ENCODE assay signal across 21 cellular contexts in the genomic region with DNA sequence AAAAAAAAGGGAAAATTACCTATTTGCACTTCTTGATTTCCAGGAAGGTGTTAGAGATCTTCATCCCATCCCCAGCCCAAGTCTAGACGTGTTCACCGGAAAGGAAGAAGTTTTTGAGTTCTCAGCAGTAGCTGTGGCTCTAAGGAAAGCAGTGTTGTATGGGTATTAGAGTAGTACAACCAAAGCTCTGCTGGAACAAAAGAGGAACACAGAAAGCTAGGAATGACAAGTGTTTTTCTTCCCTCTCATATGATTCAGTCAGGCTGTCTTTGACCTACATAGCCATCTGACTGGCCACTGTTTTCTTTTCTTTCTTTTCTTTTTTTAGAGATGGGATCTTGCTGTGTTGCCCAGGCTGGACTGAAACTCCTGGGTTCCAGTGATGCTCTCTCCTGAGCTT.
DNase-seq lines count a peak whose midpoint lies in the region; ATAC-seq and TF ChIP-seq lines count a peak whose summit lies in the region.
"Had no signal": no experiment of that assay in that cellular context is flagged by ENCODE, and none has a peak within 500 bp of the region (broad histone marks: within the 10 kb centered on the region; RNA-seq: fewer than 3 reads in every experiment).

No MANE protein-coding gene starts in this region.

- H3K4me3 Mint-ChIP-seq in natural killer cell treated with Interleukin-12 subunit alpha and Interleukin-12 subunit beta and Interleukin-15 and Interleukin-18, amount 100 ng/mL, for 72 hours: no peak overlapping the region
- H3K4me3 Mint-ChIP-seq in natural killer cell: no peak overlapping the region
- H3K4me3 Mint-ChIP-seq: CD4-positive, alpha-beta T cell had no signal

- H3K4me1 Mint-ChIP-seq in natural killer cell treated with Interleukin-12 subunit alpha and Interleukin-12 subunit beta and Interleukin-15 and Interleukin-18, amount 100 ng/mL, for 72 hours (ENCODE audit: low read depth in 2 of 2): peaks cover 29 to 38% of the 10 kb centered on the region in 2 donors
- peaks cover 15% of the 10 kb centered on the region in 2 donors for H3K4me1 Mint-ChIP-seq in natural killer cell

- H3K4me1 ChIP-seq in lung (ENCODE audit: control insufficient read depth in 2 of 2, insufficient read depth in 2 of 2, low read length in 2 of 2) (no peaks in the 10 kb centered on the region), left ventricle myocardium inferior (no peaks in the 10 kb centered on the region)
- H3K4me1 ChIP-seq: Peyer's patch had no signal

- no peak overlapping the region for H3K4me3 ChIP-seq in lung
- no peak overlapping the region for H3K4me3 ChIP-seq in left ventricle myocardium inferior
- H3K4me3 ChIP-seq: pancreas, Peyer's patch, SJSA1, upper lobe of left lung had no signal

- TF ChIP-seq CTCF in natural killer cell (IDR thresholded peaks at IDR 0.05) (no peak), VCaP (conservative IDR thresholded peaks at IDR 0.05) (no peak), lung (IDR thresholded peaks at IDR 0.05; ENCODE audit: control extremely low read depth, extremely low read depth) (no peak), left ventricle myocardium inferior (IDR thresholded peaks at IDR 0.05; ENCODE audit: borderline replicate concordance) (no peak)

- WGBS in lung, 2 donors: 67 to 84% methylated on average over 2 of the region's 2 CpGs

- peaks cover 5% of the 10 kb centered on the region for H3K36me3 Mint-ChIP-seq in natural killer cell treated with Interleukin-12 subunit alpha and Interleukin-12 subunit beta and Interleukin-15 and Interleukin-18, amount 100 ng/mL, for 72 hours
- no peaks in the 10 kb centered on the region for H3K36me3 Mint-ChIP-seq in natural killer cell
- H3K36me3 Mint-ChIP-seq: naive B cell had no signal

- no peak for ATAC-seq in natural killer cell treated with Interleukin-12 subunit alpha and Interleukin-12 subunit beta and Interleukin-15 and Interleukin-18, amount 100 ng/mL, for 72 hours
- ATAC-seq in natural killer cell (no peak), lung (ENCODE audit: insufficient read depth, low FRiP score) (peak; percentile 11), GM19324 (IDR thresholded peaks at IDR 0.05; ENCODE audit: low FRiP score, unreplicated experiment) (no peak)
- ATAC-seq: right cardiac atrium had no signal

- no peak for DNase-seq in natural killer cell treated with Interleukin-12 subunit alpha and Interleukin-12 subunit beta and Interleukin-15 and Interleukin-18, amount 100 ng/mL, for 72 hours (ENCODE audit: low spot score)
- DNase-seq in natural killer cell (no peak), lung (ENCODE audit: low spot score) (no peak), NCI-H1105 (lab: John Stamatoyannopoulos, UW) (no peak), left ventricle myocardium inferior (no peak)
- no peak for DNase-seq in stimulated activated CD4-positive, alpha-beta T cell treated with anti-CD3 and anti-CD28 coated beads, Interleukin-12 subunit alpha, Interleukin-12 subunit beta, amount 100 ng/mL, for 4 hours
- DNase-seq: activated CD8-positive, alpha-beta memory T cell treated with anti-CD3 and anti-CD28 coated beads, Interleukin-2, amount 50 U/mL, for 48 hours; CD4-positive, alpha-beta T cell; cortex of kidney; kidney glomerular epithelial cell; naive B cell; NCI-H1417 treated with DMSO at 0.1 percent for 48 hours; NCI-H510A; NK-92 treated with Interleukin-12 subunit alpha and Interleukin-12 subunit beta, amount 100 ng/mL, for 24 hours; pancreas; Peyer's patch; right cardiac atrium; upper lobe of left lung had no signal

- no peaks in the 10 kb centered on the region for H3K27me3 Mint-ChIP-seq in natural killer cell treated with Interleukin-12 subunit alpha and Interleukin-12 subunit beta and Interleukin-15 and Interleukin-18, amount 100 ng/mL, for 72 hours
- no peaks in the 10 kb centered on the region for H3K27me3 Mint-ChIP-seq in natural killer cell (ENCODE audit: low read depth in 2 of 2)
- H3K27me3 Mint-ChIP-seq: CD4-positive, alpha-beta T cell; naive B cell had no signal

- H3K9me3 ChIP-seq in lung (ENCODE audit: control insufficient read depth in 2 of 2, insufficient read depth in 1 of 2, low read length in 1 of 2) (no peaks in the 10 kb centered on the region), left ventricle myocardium inferior (replicated peaks) (no peaks in the 10 kb centered on the region)
- H3K9me3 ChIP-seq: pancreas, Peyer's patch, SJSA1, upper lobe of left lung had no signal

- peak overlapping the region; percentile 66; the same call in 1 of the 2 replicates for H3K27ac ChIP-seq in VCaP
- H3K27ac ChIP-seq in lung (ENCODE audit: low read depth in 1 of 2, low read length in 1 of 2): no peak overlapping the region
- H3K27ac ChIP-seq in left ventricle myocardium inferior (replicated peaks): no peak overlapping the region
- H3K27ac ChIP-seq: pancreas, Peyer's patch, SJSA1, upper lobe of left lung had no signal

- H3K27ac Mint-ChIP-seq in natural killer cell treated with Interleukin-12 subunit alpha and Interleukin-12 subunit beta and Interleukin-15 and Interleukin-18, amount 100 ng/mL, for 72 hours: peak overlapping the region; percentile 20 to 73
- H3K27ac Mint-ChIP-seq in natural killer cell: no peak overlapping the region

- intact Hi-C loops in natural killer cell (cut with micrococcal nuclease): no loop called here
- intact Hi-C loops in left ventricle myocardium inferior (cut with micrococcal nuclease): no loop called here

- no peaks in the 10 kb centered on the region for H3K9me3 Mint-ChIP-seq in natural killer cell treated with Interleukin-12 subunit alpha and Interleukin-12 subunit beta and Interleukin-15 and Interleukin-18, amount 100 ng/mL, for 72 hours
- no peaks in the 10 kb centered on the region for H3K9me3 Mint-ChIP-seq in natural killer cell
- H3K9me3 Mint-ChIP-seq: CD4-positive, alpha-beta T cell had no signal

- H3K27me3 ChIP-seq in lung (ENCODE audit: control insufficient read depth, insufficient read depth): no peaks in the 10 kb centered on the region
- no peaks in the 10 kb centered on the region for H3K27me3 ChIP-seq in left ventricle myocardium inferior (ENCODE audit: low read depth)
- H3K27me3 ChIP-seq: pancreas, Peyer's patch, SJSA1, upper lobe of left lung had no signal

- H3K36me3 ChIP-seq in lung (ENCODE audit: control insufficient read depth in 2 of 2, insufficient read depth in 2 of 2, low read length in 2 of 2) (no peaks in the 10 kb centered on the region), left ventricle myocardium inferior (no peaks in the 10 kb centered on the region)
- H3K36me3 ChIP-seq: pancreas, Peyer's patch, SJSA1, upper lobe of left lung had no signal

Comparison
In these comparisons a context has a peak if more than half of its experiments do, and no peak if none do; other contexts are left out.
1. H3K27ac Mint-ChIP-seq: peak in natural killer cell treated with Interleukin-12 subunit alpha and Interleukin-12 subunit beta and Interleukin-15 and Interleukin-18, amount 100 ng/mL, for 72 hours (2 of 2); none in natural killer cell (0 of 2).